ENCODE assay signal across 1 cellular context in genomic region chr1:67874501-67875111, GRCh38.
TF ChIP-seq lines count a peak whose summit lies in the region.

No MANE protein-coding gene starts in this region.

TF ChIP-seq in K562, 482 proteins besides CTCF, POLR2A, EP300 and RAD21 (continued from another document):
- no peak for TF ChIP-seq GMEB1 (CRISPR knock-in tag; IDR thresholded peaks at IDR 0.05)
- no peak for TF ChIP-seq KDM5B (IDR thresholded peaks at IDR 0.05; ENCODE audit: insufficient replicate concordance, low read depth, low read length)
- TF ChIP-seq ZNF551 (CRISPR knock-in tag; IDR thresholded peaks at IDR 0.05) = no peak
- TF ChIP-seq RBM25 (IDR thresholded peaks at IDR 0.05; ENCODE audit: low read depth, low read length, severe bottlenecking) = peak; percentile 70
- TF ChIP-seq MAFK (IDR thresholded peaks at IDR 0.05; ENCODE audit: low read length) = no peak
- no peak for TF ChIP-seq ZNF282 (CRISPR knock-in tag; IDR thresholded peaks at IDR 0.05)
- no peak for TF ChIP-seq AFF1 (IDR thresholded peaks at IDR 0.05; ENCODE audit: low read depth in 1 of 2, partially characterized antibody in 2 of 2)
- no peak for TF ChIP-seq MECOM (CRISPR knock-in tag; IDR thresholded peaks at IDR 0.05)
- TF ChIP-seq HMG20B (CRISPR knock-in tag; IDR thresholded peaks at IDR 0.05) = no peak
- peak; percentile 34 for TF ChIP-seq MAFG (tag; conservative IDR thresholded peaks at IDR 0.05)
- no peak for TF ChIP-seq NR0B1 (IDR thresholded peaks at IDR 0.05; ENCODE audit: partially characterized antibody)
- TF ChIP-seq ATF7 (IDR thresholded peaks at IDR 0.05) = 0 out of 2 replicates have a peak, but pooled peaks have one; percentile 24
- TF ChIP-seq ZNF561 (CRISPR knock-in tag; conservative IDR thresholded peaks at IDR 0.05) = no peak
- no peak for TF ChIP-seq ZNF512 (tag; IDR thresholded peaks at IDR 0.05)
- TF ChIP-seq ZNF311 (CRISPR knock-in tag; IDR thresholded peaks at IDR 0.05) = no peak
- no peak for TF ChIP-seq ZNF518B (CRISPR knock-in tag; IDR thresholded peaks at IDR 0.05)
- TF ChIP-seq C11orf30 (IDR thresholded peaks at IDR 0.05; ENCODE audit: low read depth) = peak; percentile 34
- TF ChIP-seq TCF7L2 (IDR thresholded peaks at IDR 0.05; ENCODE audit: low read depth, low read length) = no peak
- no peak for TF ChIP-seq SPI1 (IDR thresholded peaks at IDR 0.05; ENCODE audit: borderline replicate concordance, low read depth, low read length)
- TF ChIP-seq ZNF354B (CRISPR knock-in tag; IDR thresholded peaks at IDR 0.05) = no peak
- TF ChIP-seq HDAC6 (IDR thresholded peaks at IDR 0.05; ENCODE audit: low read depth, low read length) = no peak
- TF ChIP-seq ZNF384 (IDR thresholded peaks at IDR 0.05; ENCODE audit: low read depth, low read length) = no peak
- TF ChIP-seq STAG1 (CRISPR knock-in tag; IDR thresholded peaks at IDR 0.05; ENCODE audit: borderline replicate concordance) = no peak
- TF ChIP-seq DMBX1 (CRISPR knock-in tag; IDR thresholded peaks at IDR 0.05; ENCODE audit: borderline replicate concordance) = no peak
- TF ChIP-seq CBX1 (IDR thresholded peaks at IDR 0.05; ENCODE audit: low read depth) = peak; percentile 46; the same call in 1 of the 2 replicates
- no peak for TF ChIP-seq NR4A1 (CRISPR knock-in tag; IDR thresholded peaks at IDR 0.05)
- no peak for TF ChIP-seq NR4A1 (tag; IDR thresholded peaks at IDR 0.05)
- no peak for TF ChIP-seq MITF (IDR thresholded peaks at IDR 0.05)
- TF ChIP-seq ZNF583 (CRISPR knock-in tag; IDR thresholded peaks at IDR 0.05) = no peak
- TF ChIP-seq ZNF830 (CRISPR knock-in tag; IDR thresholded peaks at IDR 0.05) = no peak
- no peak for TF ChIP-seq HDAC1 (IDR thresholded peaks at IDR 0.05)
- TF ChIP-seq MNT (conservative IDR thresholded peaks at IDR 0.05) = no peak
- TF ChIP-seq BRF1 (IDR thresholded peaks at IDR 0.05; ENCODE audit: borderline replicate concordance, extremely low read depth, insufficient read length) = no peak
- 0 out of 4 replicates have a peak, but pooled peaks of 1 of the 2 experiments have one; percentile 20 for TF ChIP-seq RCOR1 (IDR thresholded peaks at IDR 0.05; ENCODE audit: borderline replicate concordance in 1 of 2, low read depth in 2 of 2, low read length in 2 of 2)
- TF ChIP-seq NONO (IDR thresholded peaks at IDR 0.05; ENCODE audit: low read depth in 2 of 2, low read length in 1 of 2) = no peak
- no peak for TF ChIP-seq HMGN3 (IDR thresholded peaks at IDR 0.05; ENCODE audit: borderline replicate concordance, extremely low read depth, insufficient read length, low read depth, low read length)
- TF ChIP-seq TAF1 (IDR thresholded peaks at IDR 0.05; ENCODE audit: control insufficient read depth, extremely low read depth, insufficient read depth, low read length, severe bottlenecking) = no peak
- TF ChIP-seq SREBF2 (CRISPR knock-in tag; IDR thresholded peaks at IDR 0.05) = no peak
- TF ChIP-seq MCM7 (IDR thresholded peaks at IDR 0.05) = no peak
- peak in 1 of 3 experiments; percentile 82 for TF ChIP-seq YY1 (IDR thresholded peaks at IDR 0.05; ENCODE audit: borderline replicate concordance in 1 of 3, control insufficient read depth in 1 of 3, extremely low read depth in 1 of 3, insufficient read depth in 3 of 3, insufficient read length in 1 of 3, insufficient replicate concordance in 2 of 3, low read depth in 1 of 3, low read length in 2 of 3)
- TF ChIP-seq ZNF133 (CRISPR knock-in tag; IDR thresholded peaks at IDR 0.05) = no peak
- TF ChIP-seq CSDE1 (IDR thresholded peaks at IDR 0.05) = no peak
- TF ChIP-seq MTA1 (IDR thresholded peaks at IDR 0.05; ENCODE audit: borderline replicate concordance) = no peak
- peak; percentile 67 for TF ChIP-seq ATF3 (IDR thresholded peaks at IDR 0.05)
- TF ChIP-seq ATF3 (CRISPR knock-in tag; conservative IDR thresholded peaks at IDR 0.05) = no peak
- TF ChIP-seq ZNF324 (CRISPR knock-in tag; IDR thresholded peaks at IDR 0.05) = no peak
- TF ChIP-seq EHMT2 (IDR thresholded peaks at IDR 0.05) = no peak
- TF ChIP-seq KAT7 (CRISPR knock-in tag; IDR thresholded peaks at IDR 0.05; ENCODE audit: borderline replicate concordance) = no peak
- TF ChIP-seq RNF219 (CRISPR knock-in tag; IDR thresholded peaks at IDR 0.05) = no peak
- TF ChIP-seq SRSF9 (IDR thresholded peaks at IDR 0.05; ENCODE audit: borderline replicate concordance, low read depth, low read length) = no peak
- no peak for TF ChIP-seq ZNF12 (CRISPR knock-in tag; IDR thresholded peaks at IDR 0.05)
- no peak for TF ChIP-seq SMARCC2 (IDR thresholded peaks at IDR 0.05; ENCODE audit: low read depth)
TF ChIP-seq in K562: peak in this region for 10.
